ENCODE assay signal across 20 cellular contexts in the genomic region with DNA sequence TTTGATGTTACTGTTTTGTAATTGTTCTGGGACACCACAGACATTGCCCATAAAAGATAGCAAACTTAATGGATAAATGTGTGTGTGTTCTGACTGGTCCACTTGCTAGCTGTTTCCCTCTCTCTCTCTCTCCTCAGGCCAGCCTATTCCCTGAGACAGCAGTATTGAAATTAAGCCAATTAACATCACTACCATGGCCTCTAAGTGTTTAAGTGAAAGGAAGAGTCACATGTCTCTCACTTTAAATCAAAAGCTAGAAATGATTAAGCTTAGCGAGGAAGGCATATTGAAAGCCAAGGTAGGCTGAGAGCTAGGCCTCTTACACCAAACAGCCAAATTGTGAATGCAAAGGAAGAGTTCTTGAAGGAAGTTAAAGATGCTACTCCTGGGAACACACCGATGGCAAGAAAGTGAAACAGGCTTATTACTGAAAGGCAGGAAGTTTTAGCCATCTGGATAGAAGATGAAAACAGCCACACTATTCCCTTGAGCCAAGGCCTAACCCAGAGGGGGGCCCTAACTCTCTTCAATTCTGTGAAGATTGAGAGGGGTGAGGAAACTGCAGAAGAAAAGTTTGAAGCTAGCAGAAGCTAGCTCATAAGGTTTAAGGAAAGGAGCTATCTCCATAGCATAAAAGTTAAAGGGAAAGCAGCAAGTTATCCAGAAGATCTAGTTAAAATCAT.
DNase-seq lines count a peak whose midpoint lies in the region; ATAC-seq, FAIRE-seq and TF ChIP-seq lines count a peak whose summit lies in the region.
"Had no signal": no experiment of that assay in that cellular context is flagged by ENCODE, and none has a peak within 500 bp of the region (broad histone marks: within the 10 kb centered on the region; RNA-seq: fewer than 3 reads in every experiment).

No MANE protein-coding gene starts in this region.

- H3K9me3 Mint-ChIP-seq in CD4-positive, CD25-positive, alpha-beta regulatory T cell: peaks cover 0 to 5% (median 0%) of the 10 kb centered on the region in 7 donors
- peaks cover 8% of the 10 kb centered on the region for H3K9me3 Mint-ChIP-seq in astrocyte (ENCODE audit: unreplicated experiment)
- H3K9me3 Mint-ChIP-seq: H9 had no signal

- H3K27ac ChIP-seq in CD4-positive, CD25-positive, alpha-beta regulatory T cell (ENCODE audit: insufficient read depth, low read length, poor library complexity, severe bottlenecking): no peak overlapping the region
- H3K27ac ChIP-seq in astrocyte (ENCODE audit: low read depth, low read length): no peak overlapping the region
- no peak overlapping the region for H3K27ac ChIP-seq in SK-N-SH (ENCODE audit: low read depth in 2 of 2, low read length in 1 of 2)
- H3K27ac ChIP-seq in lower lobe of right lung: no peak overlapping the region

- peaks cover 13% of the 10 kb centered on the region for H3K36me3 Mint-ChIP-seq in CD4-positive, CD25-positive, alpha-beta regulatory T cell
- H3K36me3 Mint-ChIP-seq in astrocyte (ENCODE audit: low read depth, unreplicated experiment): no peaks in the 10 kb centered on the region

- no peaks in the 10 kb centered on the region for H3F3A ChIP-seq in SK-N-SH (replicated peaks; ENCODE audit: insufficient read depth)

- H3K27me3 Mint-ChIP-seq in CD4-positive, CD25-positive, alpha-beta regulatory T cell: no peaks in the 10 kb centered on the region
- H3K27me3 Mint-ChIP-seq in astrocyte (ENCODE audit: low read depth, unreplicated experiment): peaks cover 5% of the 10 kb centered on the region
- H3K27me3 Mint-ChIP-seq: CD4-positive, alpha-beta memory T cell had no signal

- no peak for TF ChIP-seq EP300 in SK-N-SH (IDR thresholded peaks at IDR 0.05; ENCODE audit: borderline replicate concordance in 1 of 2, low read depth in 1 of 2, low read length in 1 of 2)

- no peaks in the 10 kb centered on the region for H3K9me2 ChIP-seq in SK-N-SH

- H4K20me1 ChIP-seq in astrocyte (ENCODE audit: insufficient read depth, low read length) (no peaks in the 10 kb centered on the region), SK-N-SH (ENCODE audit: insufficient read depth) (no peaks in the 10 kb centered on the region)

- ATAC-seq in CD4-positive, CD25-positive, alpha-beta regulatory T cell (ENCODE audit: low read depth in 2 of 2): no peak
- ATAC-seq in HG02870 (IDR thresholded peaks at IDR 0.05; ENCODE audit: unreplicated experiment) (peak; percentile 58), lower lobe of right lung (no peak), GM18520 (IDR thresholded peaks at IDR 0.05; ENCODE audit: unreplicated experiment) (no peak)
- ATAC-seq: Panc1 had no signal

- no peak overlapping the region for H3K4me3 ChIP-seq in CD4-positive, CD25-positive, alpha-beta regulatory T cell (ENCODE audit: low read depth, low read length)
- no peak overlapping the region for H3K4me3 ChIP-seq in astrocyte (ENCODE audit: insufficient read depth, low read depth, low read length)
- H3K4me3 ChIP-seq in foreskin fibroblast (ENCODE audit: low read depth in 1 of 2, low read length in 2 of 2): no peak overlapping the region
- H3K4me3 ChIP-seq in SK-N-SH (ENCODE audit: low read depth in 2 of 2, low read length in 1 of 2): no peak overlapping the region
- H3K4me3 ChIP-seq in lower lobe of right lung: no peak overlapping the region

- no peak for DNase-seq in CD4-positive, CD25-positive, alpha-beta regulatory T cell
- DNase-seq in GM12892 (ENCODE audit: insufficient read length) (no peak), astrocyte (ENCODE audit: low read depth) (no peak), foreskin fibroblast (no peak), SK-N-SH (no peak), lower lobe of right lung (no peak)
- DNase-seq: ACHN; CD4-positive, alpha-beta memory T cell; H9; IMR-90; NCI-H1048; NCI-H1436; NCI-H1930; NCI-H226; NCI-H524; SW 1271 had no signal

- no peaks in the 10 kb centered on the region for H3K9me3 ChIP-seq in CD4-positive, CD25-positive, alpha-beta regulatory T cell (ENCODE audit: control insufficient read depth in 2 of 2, low read length in 2 of 2)
- H3K9me3 ChIP-seq in astrocyte (ENCODE audit: insufficient read depth, low read depth, low read length) (no peaks in the 10 kb centered on the region), SK-N-SH (no peaks in the 10 kb centered on the region), lower lobe of right lung (no peaks in the 10 kb centered on the region)

- H3K4me2 ChIP-seq in astrocyte (ENCODE audit: low read length): no peak overlapping the region
- no peak overlapping the region for H3K4me2 ChIP-seq in SK-N-SH

- no peaks in the 10 kb centered on the region for H3K4me1 ChIP-seq in CD4-positive, CD25-positive, alpha-beta regulatory T cell (ENCODE audit: control insufficient read depth, insufficient read depth, low read length, poor library complexity, severe bottlenecking)
- H3K4me1 ChIP-seq in astrocyte (ENCODE audit: insufficient read depth, low read length) (no peaks in the 10 kb centered on the region), SK-N-SH (ENCODE audit: control insufficient read depth in 1 of 2, insufficient read depth in 2 of 2, low read depth in 1 of 2, low read length in 1 of 2) (no peaks in the 10 kb centered on the region), lower lobe of right lung (no peaks in the 10 kb centered on the region)

- peak overlapping the region in 2 of 3 donors; percentile 13 to 27 for H3K27ac Mint-ChIP-seq in CD4-positive, CD25-positive, alpha-beta regulatory T cell
- H3K27ac Mint-ChIP-seq in astrocyte (ENCODE audit: unreplicated experiment): no peak overlapping the region
- H3K27ac Mint-ChIP-seq: H9 had no signal

- H3K4me1 Mint-ChIP-seq in CD4-positive, CD25-positive, alpha-beta regulatory T cell: peaks cover 0 to 15% (median 3%) of the 10 kb centered on the region in 4 donors
- H3K4me1 Mint-ChIP-seq in astrocyte (ENCODE audit: low read depth, unreplicated experiment): peaks cover 2% of the 10 kb centered on the region

- no peaks in the 10 kb centered on the region for H3K79me2 ChIP-seq in astrocyte (ENCODE audit: insufficient read depth, low read length)
- H3K79me2 ChIP-seq in SK-N-SH (ENCODE audit: insufficient read depth): no peaks in the 10 kb centered on the region

- FAIRE-seq in GM12892 (lab: Jason Lieb, UNC): peak; percentile 60
- peak; percentile 34 for FAIRE-seq in astrocyte (lab: Jason Lieb, UNC)
- FAIRE-seq: HTR-8/SVneo had no signal

- WGBS in SK-N-SH (ENCODE audit: low lambda C conversion rate): 7% methylated on average over 2 of the region's 2 CpGs

- intact Hi-C loops in lower lobe of right lung (cut with DNase I): no loop called here

- no peaks in the 10 kb centered on the region for H3K36me3 ChIP-seq in CD4-positive, CD25-positive, alpha-beta regulatory T cell (ENCODE audit: control insufficient read depth, insufficient read depth, low read length)
- H3K36me3 ChIP-seq in astrocyte (ENCODE audit: insufficient read depth, low read length) (no peaks in the 10 kb centered on the region), SK-N-SH (replicated peaks in 1 of 2; ENCODE audit: control insufficient read depth in 1 of 2, insufficient read depth in 2 of 2, low read length in 1 of 2) (no peaks in the 10 kb centered on the region), lower lobe of right lung (no peaks in the 10 kb centered on the region)

- no peak for TF ChIP-seq POLR2A in GM12892 (IDR thresholded peaks at IDR 0.05; ENCODE audit: low read depth, low read length)

- H3K9ac ChIP-seq in astrocyte (ENCODE audit: low read length) (no peak overlapping the region), SK-N-SH (no peak overlapping the region)

- no peak overlapping the region for H3K4me3 Mint-ChIP-seq in CD4-positive, CD25-positive, alpha-beta regulatory T cell
- H3K4me3 Mint-ChIP-seq in astrocyte (ENCODE audit: unreplicated experiment): no peak overlapping the region
- H3K4me3 Mint-ChIP-seq: CD4-positive, alpha-beta memory T cell; H9 had no signal

- H2AFZ ChIP-seq in astrocyte (ENCODE audit: low read depth, low read length) (no peak overlapping the region), SK-N-SH (ENCODE audit: low read depth) (no peak overlapping the region)

- TF ChIP-seq CTCF in astrocyte (IDR thresholded peaks at IDR 0.05; ENCODE audit: insufficient read depth, low read depth, low read length) (no peak), foreskin fibroblast (IDR thresholded peaks at IDR 0.05; ENCODE audit: low read depth, low read length) (no peak), SK-N-SH (IDR thresholded peaks at IDR 0.05) (no peak), lower lobe of right lung (IDR thresholded peaks at IDR 0.05) (no peak)

- no peaks in the 10 kb centered on the region for H3K27me3 ChIP-seq in CD4-positive, CD25-positive, alpha-beta regulatory T cell (ENCODE audit: control insufficient read depth, insufficient read depth, low read length)
- H3K27me3 ChIP-seq in astrocyte (ENCODE audit: insufficient read depth, low read length) (no peaks in the 10 kb centered on the region), SK-N-SH (ENCODE audit: insufficient read depth) (peaks cover 12% of the 10 kb centered on the region; the same call in 1 of the 2 replicates), lower lobe of right lung (ENCODE audit: low read depth) (no peaks in the 10 kb centered on the region)

- POLR2A ChIA-PET in SK-N-SH (lab: Yijun Ruan, JAX): no interaction called here

- CTCF ChIA-PET in SK-N-SH (lab: Yijun Ruan, JAX): no interaction called here

- no peak for TF ChIP-seq RAD21 in SK-N-SH (IDR thresholded peaks at IDR 0.05; ENCODE audit: low read length)

TF ChIP-seq in SK-N-SH, 30 proteins besides CTCF, POLR2A, EP300 and RAD21 (continues in another document):
- TF ChIP-seq EZH2phosphoT487 (IDR thresholded peaks at IDR 0.05; ENCODE audit: borderline replicate concordance, low read depth) (no peak), USF2 (IDR thresholded peaks at IDR 0.05; ENCODE audit: borderline replicate concordance, low read depth, low read length) (no peak), MEF2A (IDR thresholded peaks at IDR 0.05; ENCODE audit: borderline replicate concordance, low read depth) (no peak), CHD2 (IDR thresholded peaks at IDR 0.05; ENCODE audit: low read length, partially characterized antibody) (no peak), GABPA (IDR thresholded peaks at IDR 0.05; ENCODE audit: low read depth) (no peak)
- TF ChIP-seq, protein P1, sequence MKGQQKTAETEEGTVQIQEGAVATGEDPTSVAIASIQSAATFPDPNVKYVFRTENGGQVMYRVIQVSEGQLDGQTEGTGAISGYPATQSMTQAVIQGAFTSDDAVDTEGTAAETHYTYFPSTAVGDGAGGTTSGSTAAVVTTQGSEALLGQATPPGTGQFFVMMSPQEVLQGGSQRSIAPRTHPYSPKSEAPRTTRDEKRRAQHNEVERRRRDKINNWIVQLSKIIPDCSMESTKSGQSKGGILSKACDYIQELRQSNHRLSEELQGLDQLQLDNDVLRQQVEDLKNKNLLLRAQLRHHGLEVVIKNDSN (IDR thresholded peaks at IDR 0.05; ENCODE audit: borderline replicate concordance, low read depth): no peak
